In genomic region chr15:97959738-97960363, GRCh38 we compare ENCODE assay signal across 8 cellular contexts. TPM values are rescaled to one million over a fixed set of nuclear protein-coding genes. Genes with fewer than 3 reads are reported as not detected.
DNase-seq lines count a peak whose midpoint lies in the region; ATAC-seq and TF ChIP-seq lines count a peak whose summit lies in the region.

No MANE protein-coding gene starts in this region.

- no peaks in the 10 kb centered on the region for H3K27me3 ChIP-seq in right lobe of liver
- H3K27me3 ChIP-seq in tibial artery, result no peaks in the 10 kb centered on the region

- H3K9me3 ChIP-seq in right lobe of liver (no peaks in the 10 kb centered on the region), tibial artery (no peaks in the 10 kb centered on the region)

- in situ Hi-C loops in astrocyte of the spinal cord (cut with HindIII; ENCODE audit: low sequenced_read_pairs), result no loop called here

- no peaks in the 10 kb centered on the region for H3K36me3 Mint-ChIP-seq in activated T-cell treated with anti-CD3 and anti-CD28 coated beads, Interleukin-2, amount 50 U/mL, for 24 hours (ENCODE audit: low read depth)

- H3K4me3 Mint-ChIP-seq in activated T-cell treated with anti-CD3 and anti-CD28 coated beads, Interleukin-2, amount 50 U/mL, for 24 hours, result peak overlapping the region; percentile 76

- H3K4me3 ChIP-seq in astrocyte of the spinal cord (ENCODE audit: low read depth, low read length) (peak overlapping the region; percentile 54), right lobe of liver (peak overlapping the region in 2 of 3 donors; percentile 14 to 20), tibial artery (peak overlapping the region; percentile 84 to 97)

- H3K4me1 ChIP-seq in right lobe of liver (peaks cover 0 to 13% (median 3%) of the 10 kb centered on the region in 4 donors), tibial artery (peaks cover 0 to 23% (median 6%) of the 10 kb centered on the region in 4 donors)

- WGBS in right lobe of liver (ENCODE audit: insufficient coverage, low coverage, low lambda C conversion rate, missing lambda C conversion rate), result 9% methylated on average over 19 of the region's 19 CpGs

- H3K27me3 Mint-ChIP-seq in activated T-cell treated with anti-CD3 and anti-CD28 coated beads, Interleukin-2, amount 50 U/mL, for 24 hours, result peaks cover 13% of the 10 kb centered on the region

- H3K27ac ChIP-seq in right lobe of liver (peak overlapping the region; percentile 8 to 49 (median 49)), tibial artery (peak overlapping the region in 1 of 2 donors; percentile 32)

- intact Hi-C loops in right lobe of liver (cut with DNase I), result no loop called here
- intact Hi-C loops in tibial artery (cut with DNase I; ENCODE audit: low total_unique reads), result no loop called here

- no peaks in the 10 kb centered on the region for H3K36me3 ChIP-seq in right lobe of liver
- no peaks in the 10 kb centered on the region for H3K36me3 ChIP-seq in tibial artery

- no peak overlapping the region for H3K27ac Mint-ChIP-seq in activated T-cell treated with anti-CD3 and anti-CD28 coated beads, Interleukin-2, amount 50 U/mL, for 24 hours

- ATAC-seq in right lobe of liver (no peak), HG02763 (IDR thresholded peaks at IDR 0.05; ENCODE audit: unreplicated experiment) (no peak)

- H3K9me3 Mint-ChIP-seq in activated T-cell treated with anti-CD3 and anti-CD28 coated beads, Interleukin-2, amount 50 U/mL, for 24 hours, result no peaks in the 10 kb centered on the region

- no peak for TF ChIP-seq POLR2A in right lobe of liver (IDR thresholded peaks at IDR 0.05)

- no peak for DNase-seq in activated T-cell treated with anti-CD3 and anti-CD28 coated beads, Interleukin-2, amount 50 U/mL, for 24 hours
- no peak for DNase-seq in activated T-cell treated with anti-CD3 and anti-CD28 coated beads, Interleukin-2, amount 50 U/mL, for 48 hours
- DNase-seq in astrocyte of the spinal cord (ENCODE audit: low read depth, low spot score), result no peak
- no peak for DNase-seq in right lobe of liver
- no peak for DNase-seq in tibial artery
- DNase-seq in MV-4-11 (lab: John Stamatoyannopoulos, UW), result no peak
- no peak for DNase-seq in GOT3 (lab: John Stamatoyannopoulos, UW)

- TF ChIP-seq CTCF in astrocyte of the spinal cord (IDR thresholded peaks at IDR 0.05; ENCODE audit: low read depth, low read length), result no peak
- no peak for TF ChIP-seq CTCF in right lobe of liver (IDR thresholded peaks at IDR 0.05)
- no peak for TF ChIP-seq CTCF in tibial artery (IDR thresholded peaks at IDR 0.05)

- H3K4me1 Mint-ChIP-seq in activated T-cell treated with anti-CD3 and anti-CD28 coated beads, Interleukin-2, amount 50 U/mL, for 24 hours (ENCODE audit: low read depth), result peaks cover 20% of the 10 kb centered on the region

RNA-seq across cellular contexts. Expression of gene ARRDC4, which starts 0.7 kb away (rescaled TPM):
- 10 to 100 TPM in 3 of 6 experiments, 1 to 10 TPM in 3; 5.0 to 17.4 (median 12.7) TPM for total RNA-seq in right lobe of liver

Comparison
In these comparisons a context has a peak if more than half of its experiments do, and no peak if none do; other contexts are left out.
1. H3K4me3 ChIP-seq: peak in every context shown above with its lines; median percentile 90 in tibial artery; 54 in astrocyte of the spinal cord; 17 in right lobe of liver.